In genomic region chr2:160210599-160211138, GRCh38 we compare ENCODE assay signal across 8 cellular contexts. TPM values are rescaled to one million over a fixed set of nuclear protein-coding genes. Genes with fewer than 3 reads are reported as not detected.
A peak's percentile ranks its signal among the peaks of the same experiment; 100 is the strongest.
DNase-seq lines count a peak whose midpoint lies in the region; ATAC-seq, FAIRE-seq and TF ChIP-seq lines count a peak whose summit lies in the region.

No MANE protein-coding gene starts in this region.

- TF ChIP-seq CTCF in IMR-90 (conservative IDR thresholded peaks at IDR 0.05; ENCODE audit: low read depth, low read length) (peak; percentile 54), body of pancreas (IDR thresholded peaks at IDR 0.05) (peak; percentile 71 to 86 (median 75))

- H2AK9ac ChIP-seq in IMR-90 (replicated peaks; ENCODE audit: low read depth, low read length, poor library complexity) = peak overlapping the region; percentile 53

- BruUV-seq in IMR-90 (replicated peaks; lab: Mats Ljungman, UMichigan) = no TSS peak

- POLR2A ChIA-PET in IMR-90 (lab: Charles Lee; ENCODE audit: unreplicated experiment) = no interaction called here

- peak overlapping the region; percentile 91 for H2BK120ac ChIP-seq in IMR-90 (ENCODE audit: low read depth, low read length)

- H3K27ac ChIP-seq in IMR-90 (ENCODE audit: insufficient read depth, low read length) = peak overlapping the region; percentile 32; the same call in 1 of the 2 replicates
- H3K27ac ChIP-seq in body of pancreas = peak overlapping the region in 1 of 4 donors; percentile 5

- peak overlapping the region; percentile 95 for H4K91ac ChIP-seq in IMR-90 (ENCODE audit: insufficient read depth, low read depth, low read length)

- H2AFZ ChIP-seq in IMR-90 (replicated peaks; ENCODE audit: low read length, poor library complexity) = no peak overlapping the region

- peak; percentile 46 for FAIRE-seq in TTC549 (lab: Jason Lieb, UNC)

- H3K79me1 ChIP-seq in IMR-90 (ENCODE audit: low read depth in 1 of 2, low read length in 2 of 2) = 0 out of 4 replicates have a peak, but pooled peaks cover 0 to 7% of the 10 kb centered on the region in 2 experiments

- intact Hi-C loops in IMR-90 (cut with micrococcal nuclease) (loop anchor here (2.0 kb wide), 1 partner anchor 100 kb away; no protein-coding TSS in a partner anchor), body of pancreas (cut with DNase I) (no loop called here)

- H3K9me1 ChIP-seq in IMR-90 (ENCODE audit: insufficient read depth, low read length) = peaks cover 24% of the 10 kb centered on the region

- H4K20me1 ChIP-seq in IMR-90 (ENCODE audit: insufficient read depth, low read length) = no peaks in the 10 kb centered on the region

- TF ChIP-seq RAD21 in IMR-90 (IDR thresholded peaks at IDR 0.05; ENCODE audit: low read length) = peak; percentile 39

- peak; percentile 29 for DNase-seq in GM03348 (ENCODE audit: low spot score)
- peak; percentile 38 for DNase-seq in IMR-90
- DNase-seq in body of pancreas = peak; percentile 80 to 83 (median 82)
- DNase-seq in left kidney (ENCODE audit: low read depth, low spot score) = peak; percentile 83
- DNase-seq in stimulated activated CD4-positive, alpha-beta T cell treated with anti-CD3 and anti-CD28 coated beads, TNF-alpha, amount 100 ng/mL, for 4 hours (ENCODE audit: low read depth in 3 of 3) = peak; percentile 44 to 50 (median 47)
- DNase-seq in T1000 (lab: John Stamatoyannopoulos, UW) = no peak

- H3K36me3 ChIP-seq in IMR-90 (ENCODE audit: control insufficient read depth, insufficient read depth, low read length) (no peaks in the 10 kb centered on the region), body of pancreas (replicated peaks in 1 of 2; ENCODE audit: insufficient read depth in 1 of 2, low read depth in 2 of 2) (no peaks in the 10 kb centered on the region)

- peak overlapping the region; percentile 77; the same call in 1 of the 2 replicates for H3K18ac ChIP-seq in IMR-90 (ENCODE audit: low read depth, low read length)

- H3K27me3 ChIP-seq in IMR-90 (ENCODE audit: control insufficient read depth, insufficient read depth, low read length) = no peaks in the 10 kb centered on the region
- no peaks in the 10 kb centered on the region for H3K27me3 ChIP-seq in body of pancreas

- H3K4me1 ChIP-seq in IMR-90 (ENCODE audit: control insufficient read depth, insufficient read depth, low read length) (peaks cover 28% of the 10 kb centered on the region), body of pancreas (peaks cover 30% of the 10 kb centered on the region)

- H3K9me3 ChIP-seq in IMR-90 (ENCODE audit: control insufficient read depth, insufficient read depth, low read length) = no peaks in the 10 kb centered on the region
- H3K9me3 ChIP-seq in body of pancreas = no peaks in the 10 kb centered on the region

- peak overlapping the region; percentile 90 for H2BK20ac ChIP-seq in IMR-90 (ENCODE audit: low read depth, low read length)

- WGBS in IMR-90 (ENCODE audit: extremely low coverage in 2 of 2, insufficient read length in 1 of 2), 2 experiments = 83% methylated on average over 1 of the region's 11 CpGs; no CpG with 5 or more reads in 1 of the 2 experiments
- 31 to 44% methylated on average over 11 of the region's 11 CpGs for WGBS in body of pancreas, 2 donors

- ATAC-seq in GM21528 (IDR thresholded peaks at IDR 0.05; ENCODE audit: low FRiP score, unreplicated experiment) (peak; percentile 96), IMR-90 (ENCODE audit: low read depth) (no peak), body of pancreas (peak; percentile 79)

- peak overlapping the region; percentile 73; the same call in 1 of the 2 replicates for H4K5ac ChIP-seq in IMR-90 (ENCODE audit: low read depth, low read length)

- in situ Hi-C loops in IMR-90 (cut with MboI; ENCODE audit: low sequenced_read_pairs) = no loop called here

- no peak overlapping the region for H3K23ac ChIP-seq in IMR-90 (ENCODE audit: low read depth, low read length)

- peak overlapping the region; percentile 82 for H3K14ac ChIP-seq in IMR-90 (replicated peaks; ENCODE audit: low read depth, low read length)

- H3K4ac ChIP-seq in IMR-90 (ENCODE audit: low read depth, low read length) = peak overlapping the region; percentile 74

- peak overlapping the region; percentile 44 to 84; a peak in 2 of 4 replicates for H4K8ac ChIP-seq in IMR-90 (ENCODE audit: low read depth in 2 of 2, low read length in 2 of 2)

- no peak overlapping the region for H3K56ac ChIP-seq in IMR-90 (ENCODE audit: extremely low read depth, insufficient read depth, low read length)

- peak overlapping the region; percentile 93 for H2BK5ac ChIP-seq in IMR-90 (ENCODE audit: low read depth, low read length, poor library complexity, severe bottlenecking)

- dilution Hi-C loops in IMR-90 (cut with HindIII; ENCODE audit: low sequenced_read_pairs, unreplicated experiment) = no loop called here

- H2AK5ac ChIP-seq in IMR-90 (ENCODE audit: low read depth, low read length) = peak overlapping the region; percentile 76; the same call in 1 of the 2 replicates

- no peak for TF ChIP-seq POLR2A in IMR-90 (IDR thresholded peaks at IDR 0.05; ENCODE audit: low read depth, low read length)
- TF ChIP-seq POLR2A in body of pancreas (IDR thresholded peaks at IDR 0.05) = no peak

- H3K4me3 ChIP-seq in IMR-90 (ENCODE audit: insufficient read depth, low read depth, low read length) (no peak overlapping the region), body of pancreas (no peak overlapping the region)

- no peak overlapping the region for H3K9ac ChIP-seq in IMR-90 (ENCODE audit: low read depth, low read length)

- CTCF ChIA-PET in IMR-90 (lab: Yijun Ruan, JAX) = no interaction called here

- peak overlapping the region; percentile 93 for H2BK15ac ChIP-seq in IMR-90 (ENCODE audit: low read depth, low read length)

- H3K4me2 ChIP-seq in IMR-90 (ENCODE audit: low read depth, low read length) = no peak overlapping the region

TF ChIP-seq in IMR-90, 13 proteins besides CTCF, POLR2A, EP300 and RAD21:
- TF ChIP-seq NFE2L2 (IDR thresholded peaks at IDR 0.05; ENCODE audit: low read depth, low read length) (no peak), SMC3 (IDR thresholded peaks at IDR 0.05; ENCODE audit: low read depth, low read length) (peak; percentile 35; the same call in 1 of the 2 replicates), BHLHE40 (IDR thresholded peaks at IDR 0.05; ENCODE audit: low read depth, low read length) (no peak)

RNA-seq across cellular contexts. Expression of gene ITGB6, which starts 10.6 kb away (rescaled TPM):
- under 0.01 TPM in 1 of 2 replicates, not detected in the other for total RNA-seq in IMR-90 (2012; rRNA removed)
- not detected in 2 replicates for polyA plus RNA-seq in IMR-90 (2012; rRNA removed)
- polyA plus RNA-seq in IMR-90 (2012; cell fraction: cytosol; rRNA removed) = not detected in 2 replicates
- 0.02 TPM in 1 of 2 replicates, not detected in the other for polyA plus RNA-seq in IMR-90 (2012; cell fraction: nucleus; rRNA removed; ENCODE audit: low replicate concordance)
- total RNA-seq in body of pancreas = 1 to 10 TPM; 5.3 to 9.9 TPM
